16 cellular contexts compared by ENCODE assay signal in genomic region chr1:28691627-28692026, GRCh38. TPM values are rescaled to one million over a fixed set of nuclear protein-coding genes. Genes with fewer than 3 reads are reported as not detected.
"Had no signal": no experiment of that assay in that cellular context is flagged by ENCODE, and none has a peak within 500 bp of the region (broad histone marks: within the 10 kb centered on the region; RNA-seq: fewer than 3 reads in every experiment).

No MANE protein-coding gene starts in this region.

RNA-seq across cellular contexts. Expression of gene RNU11, which starts 43.2 kb away (rescaled TPM):
- total RNA-seq: stomach, subcutaneous adipose tissue, suprapubic skin, temporal lobe, testis, thoracic aorta, thyroid gland, tibial nerve, transverse colon, upper lobe of left lung, upper lobe of right lung, ureter, urinary bladder, uterus, vagina had no signal
- polyA plus RNA-seq: stomach, thymus, urinary bladder had no signal
